Comparison of ENCODE assay signal across 8 cellular contexts in genomic region chr10:104127411-104127810, GRCh38. TPM values are rescaled to one million over a fixed set of nuclear protein-coding genes. Genes with fewer than 3 reads are reported as not detected.
DNase-seq lines count a peak whose midpoint lies in the region; ATAC-seq and TF ChIP-seq lines count a peak whose summit lies in the region.

No MANE protein-coding gene starts in this region.

- H3K27me3 ChIP-seq in SK-N-SH (ENCODE audit: insufficient read depth) (no peaks in the 10 kb centered on the region), kidney epithelial cell (ENCODE audit: control insufficient read depth, insufficient read depth, low read length) (no peaks in the 10 kb centered on the region), spleen (replicated peaks in 1 of 7) (no peaks in the 10 kb centered on the region), GM23248 (replicated peaks; ENCODE audit: insufficient read depth) (no peaks in the 10 kb centered on the region)

- TF ChIP-seq POLR2A in lower leg skin (IDR thresholded peaks at IDR 0.05) (no peak), spleen (IDR thresholded peaks at IDR 0.05) (no peak)

- H2AFZ ChIP-seq in SK-N-SH (ENCODE audit: low read depth) (no peak overlapping the region), GM23248 (no peak overlapping the region)

- POLR2A ChIA-PET in SK-N-SH (lab: Yijun Ruan, JAX), result interaction anchor here (1.4 kb wide), 1 partner anchor 84 kb away, joined by 4 read pairs; no protein-coding TSS in a partner anchor

- TF ChIP-seq EP300 in SK-N-SH (IDR thresholded peaks at IDR 0.05; ENCODE audit: borderline replicate concordance in 1 of 2, low read depth in 1 of 2, low read length in 1 of 2), result no peak

- peak; percentile 44 for TF ChIP-seq RAD21 in SK-N-SH (IDR thresholded peaks at IDR 0.05; ENCODE audit: low read length)

- H3K4me3 ChIP-seq in SK-N-SH (ENCODE audit: low read depth in 2 of 2, low read length in 1 of 2) (no peak overlapping the region), kidney epithelial cell (ENCODE audit: low read depth, low read length) (no peak overlapping the region), lower leg skin (ENCODE audit: low read depth, poor library complexity, severe bottlenecking) (no peak overlapping the region), spleen (no peak overlapping the region), GM23248 (no peak overlapping the region)

- no peaks in the 10 kb centered on the region for H3K9me3 ChIP-seq in SK-N-SH
- no peaks in the 10 kb centered on the region for H3K9me3 ChIP-seq in spleen
- no peaks in the 10 kb centered on the region for H3K9me3 ChIP-seq in GM23248 (ENCODE audit: low read depth)

- H3K4me2 ChIP-seq in SK-N-SH (no peak overlapping the region), GM23248 (ENCODE audit: unreplicated experiment) (no peak overlapping the region)

- TF ChIP-seq CTCF in SK-N-SH (IDR thresholded peaks at IDR 0.05) (peak; percentile 35), kidney epithelial cell (IDR thresholded peaks at IDR 0.05; ENCODE audit: insufficient read depth, low read length, poor library complexity, severe bottlenecking) (peak; percentile 36), lower leg skin (IDR thresholded peaks at IDR 0.05) (no peak), spleen (IDR thresholded peaks at IDR 0.05 in 8 of 11, conservative IDR thresholded peaks at IDR 0.05 in 3 of 11) (no peak)

- H3K36me3 ChIP-seq in SK-N-SH (replicated peaks in 1 of 2; ENCODE audit: control insufficient read depth in 1 of 2, insufficient read depth in 2 of 2, low read length in 1 of 2) (peaks cover 0 to 11% of the 10 kb centered on the region in 2 experiments), kidney epithelial cell (ENCODE audit: control insufficient read depth, insufficient read depth, low read length) (no peaks in the 10 kb centered on the region), spleen (peaks cover 0 to 22% (median 6%) of the 10 kb centered on the region in 6 donors), GM23248 (ENCODE audit: low read depth) (no peaks in the 10 kb centered on the region)

- H3K27ac ChIP-seq in SK-N-SH (ENCODE audit: low read depth in 2 of 2, low read length in 1 of 2) (no peak overlapping the region; a peak in 1 of 4 replicates), spleen (no peak overlapping the region), GM23248 (no peak overlapping the region)

- H3F3A ChIP-seq in SK-N-SH (replicated peaks; ENCODE audit: insufficient read depth) (no peaks in the 10 kb centered on the region), GM23248 (ENCODE audit: insufficient read depth) (no peaks in the 10 kb centered on the region; the same call in 1 of the 2 replicates)

- 79% methylated on average over 2 of the region's 2 CpGs for WGBS in SK-N-SH (ENCODE audit: low lambda C conversion rate)
- 73 to 85% methylated on average over 2 of the region's 2 CpGs for WGBS in lower leg skin, 2 donors
- WGBS in spleen, 5 donors, result 76 to 88% (median 86%) methylated on average over 2 of the region's 2 CpGs
- WGBS in GM23248 (ENCODE audit: low coverage in 1 of 2, low lambda C conversion rate in 2 of 2, missing lambda C conversion rate in 2 of 2), 2 experiments, result 98% methylated on average over 2 of the region's 2 CpGs

- ATAC-seq in GM18868 (IDR thresholded peaks at IDR 0.05; ENCODE audit: unreplicated experiment) (peak; percentile 74), HG03095 (IDR thresholded peaks at IDR 0.05; ENCODE audit: unreplicated experiment) (no peak)

- H3K9ac ChIP-seq in SK-N-SH (no peak overlapping the region), GM23248 (no peak overlapping the region)

- intact Hi-C loops in lower leg skin (cut with DNase I; ENCODE audit: low total_unique reads) (no loop called here), spleen (cut with DNase I; ENCODE audit: low total_unique reads) (loop anchor here (10.0 kb wide), 2 partner anchors 163 to 213 kb away; partner anchors contain the start of genes SLK and STN1)

- H3K9me2 ChIP-seq in SK-N-SH (no peaks in the 10 kb centered on the region; the same call in 1 of the 2 replicates), GM23248 (ENCODE audit: insufficient read depth) (no peaks in the 10 kb centered on the region)

- H3K4me1 ChIP-seq in SK-N-SH (ENCODE audit: control insufficient read depth in 1 of 2, insufficient read depth in 2 of 2, low read depth in 1 of 2, low read length in 1 of 2) (peaks cover 0 to 6% of the 10 kb centered on the region in 2 experiments; a peak in 3 of 4 replicates), spleen (peaks cover 5 to 24% (median 12%) of the 10 kb centered on the region in 6 donors), GM23248 (ENCODE audit: insufficient read depth) (peaks cover 17% of the 10 kb centered on the region; the same call in 1 of the 2 replicates)

- H3K79me2 ChIP-seq in SK-N-SH (ENCODE audit: insufficient read depth), result no peaks in the 10 kb centered on the region
- peaks cover 9% of the 10 kb centered on the region; the same call in 1 of the 2 replicates for H3K79me2 ChIP-seq in GM23248 (ENCODE audit: insufficient read depth)

- CTCF ChIA-PET in SK-N-SH (lab: Yijun Ruan, JAX), result interaction anchor here (0.7 to 2.1 kb wide), 18 partner anchors 11 to 239 kb away, joined by 3 to 10 read pairs (median 3); no protein-coding TSS in a partner anchor

- DNase-seq in CMK (ENCODE audit: low read depth) (peak; percentile 9), SK-N-SH (peak; percentile 57), kidney epithelial cell (ENCODE audit: low read depth) (no peak), lower leg skin (ENCODE audit: low spot score in 2 of 2) (no peak), spleen (no peak), GM23248 (no peak)

- H4K20me1 ChIP-seq in SK-N-SH (ENCODE audit: insufficient read depth) (no peaks in the 10 kb centered on the region), GM23248 (ENCODE audit: insufficient read depth) (no peaks in the 10 kb centered on the region)

- in situ Hi-C loops in GM23248 (cut with MboI), result no loop called here

TF ChIP-seq in SK-N-SH, 30 proteins besides CTCF, POLR2A, EP300 and RAD21:
- TF ChIP-seq MAX (IDR thresholded peaks at IDR 0.05; ENCODE audit: low read depth) (no peak), JUND (IDR thresholded peaks at IDR 0.05) (no peak), SMC3 (IDR thresholded peaks at IDR 0.05; ENCODE audit: low read depth, low read length) (peak; percentile 20; the same call in 1 of the 2 replicates), GATA2 (CRISPR knock-in tag; IDR thresholded peaks at IDR 0.05) (peak; percentile 69), NRF1 (IDR thresholded peaks at IDR 0.05; ENCODE audit: low read depth, low read length) (no peak), RCOR1 (IDR thresholded peaks at IDR 0.05; ENCODE audit: low read length) (no peak), TAF1 (IDR thresholded peaks at IDR 0.05; ENCODE audit: borderline replicate concordance, low read depth, low read length) (no peak)
- TF ChIP-seq, protein P1, sequence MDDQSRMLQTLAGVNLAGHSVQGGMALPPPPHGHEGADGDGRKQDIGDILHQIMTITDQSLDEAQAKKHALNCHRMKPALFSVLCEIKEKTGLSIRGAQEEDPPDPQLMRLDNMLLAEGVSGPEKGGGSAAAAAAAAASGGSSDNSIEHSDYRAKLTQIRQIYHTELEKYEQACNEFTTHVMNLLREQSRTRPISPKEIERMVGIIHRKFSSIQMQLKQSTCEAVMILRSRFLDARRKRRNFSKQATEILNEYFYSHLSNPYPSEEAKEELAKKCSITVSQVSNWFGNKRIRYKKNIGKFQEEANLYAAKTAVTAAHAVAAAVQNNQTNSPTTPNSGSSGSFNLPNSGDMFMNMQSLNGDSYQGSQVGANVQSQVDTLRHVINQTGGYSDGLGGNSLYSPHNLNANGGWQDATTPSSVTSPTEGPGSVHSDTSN (IDR thresholded peaks at IDR 0.05), result no peak

RNA-seq across cellular contexts. Expression of gene SFR1, which starts 5.4 kb away (rescaled TPM):
- 1.5 and 1.8 TPM in 2 replicates for polyA plus RNA-seq in SK-N-SH (2012; rRNA removed)
- 2.4 and 2.9 TPM in 2 replicates for polyA plus RNA-seq in SK-N-SH (2012; cell fraction: cytosol; rRNA removed)
- polyA plus RNA-seq in SK-N-SH (2012; cell fraction: nucleus; rRNA removed), result 0.79 and 1.3 TPM in 2 replicates
- total RNA-seq in kidney epithelial cell, result 11.0 and 12.8 TPM in 2 replicates
- total RNA-seq in lower leg skin, result 1 to 10 TPM; 2.1 to 10.0 (median 3.5) TPM
- total RNA-seq in spleen, result 10 to 100 TPM in 2 of 7 donors, 1 to 10 TPM in 5; 7.5 to 13.2 (median 9.1) TPM
- 1 to 10 TPM; 7.8 to 9.9 (median 9.8) TPM for polyA plus RNA-seq in spleen
- total RNA-seq in GM23248 (2014; rRNA removed; shearing (Covaris generic)), result 4.4 and 4.6 TPM in 2 replicates
- 9.1 TPM in 2 replicates for polyA plus RNA-seq in GM23248 (2016; fragmentation: Nextera tagmentation; extraction: Ambion mirVana)

RNA-seq across cellular contexts. Expression of gene COL17A1, which starts 41.7 kb away (rescaled TPM):
- 0.06 and 0.12 TPM in 2 replicates for polyA plus RNA-seq in SK-N-SH (2012; rRNA removed)
- 0.05 and 0.08 TPM in 2 replicates for polyA plus RNA-seq in SK-N-SH (2012; cell fraction: cytosol; rRNA removed)
- polyA plus RNA-seq in SK-N-SH (2012; cell fraction: nucleus; rRNA removed), result 0.21 and 0.29 TPM in 2 replicates
- 0.21 and 0.33 TPM in 2 replicates for total RNA-seq in kidney epithelial cell
- total RNA-seq in lower leg skin, result 1,000 to 10,000 TPM in 1 of 4 donors, 100 to 1,000 TPM in 3; 653 to 1,410 (median 857) TPM
- 1 to 10 TPM in 6 of 7 donors, under 1 TPM in 1; 0.52 to 5.9 (median 1.8) TPM for total RNA-seq in spleen
- 1 to 10 TPM in 2 of 3 donors, under 1 TPM in 1; 0.50 to 2.0 (median 1.3) TPM for polyA plus RNA-seq in spleen
- total RNA-seq in GM23248 (2014; rRNA removed; shearing (Covaris generic)), result 0.25 TPM in 1 of 2 replicates, not detected in the other
- polyA plus RNA-seq in GM23248 (2016; fragmentation: Nextera tagmentation; extraction: Ambion mirVana), result 0.30 and 0.51 TPM in 2 replicates

Comparison
In these comparisons a context has a peak if more than half of its experiments do, and no peak if none do; other contexts are left out.
1. DNase-seq: peak in CMK (single experiment) and SK-N-SH (single experiment); none in kidney epithelial cell (single experiment), lower leg skin (0 of 2), spleen (single experiment) and GM23248 (single experiment).
2. CTCF ChIP-seq: peak in SK-N-SH (single experiment) and kidney epithelial cell (single experiment); none in lower leg skin (0 of 3) and spleen (0 of 11).
3. RNA of gene COL17A1, which starts 41.7 kb away (total RNA-seq): 653 to 1,410 TPM in lower leg skin; 0.52 to 5.9 TPM in spleen, 0.21 to 0.33 TPM in kidney epithelial cell and 0.25 TPM in GM23248; every median in the first group is over 10 times any median in the second.